In genomic region chr17:59097876-59098275, GRCh38 we compare ENCODE assay signal across 34 cellular contexts.
"Had no signal": no experiment of that assay in that cellular context is flagged by ENCODE, and none has a peak within 500 bp of the region (broad histone marks: within the 10 kb centered on the region; RNA-seq: fewer than 3 reads in every experiment).

No MANE protein-coding gene starts in this region.

- H3K4me3 ChIP-seq: ascending aorta, breast epithelium, cardiac muscle cell, coronary artery, dorsolateral prefrontal cortex, esophagus muscularis mucosa, gastrocnemius medialis, heart left ventricle had no signal

- H3K9me3 Mint-ChIP-seq: activated CD4-positive, alpha-beta memory T cell treated with anti-CD3 and anti-CD28 coated beads, Interleukin-2, amount 10 ng/mL, durations not matched to agents 7 days and 5 days; activated naive CD4-positive, alpha-beta T cell treated with anti-CD3 and anti-CD28 coated beads, Interleukin-2, amount 10 ng/mL, durations not matched to agents 7 days and 5 days; activated naive CD4-positive, alpha-beta T cell treated with anti-CD3 and anti-CD28 coated beads, Interleukin-2, amount 50 U/mL, for 72 hours; activated naive CD8-positive, alpha-beta T cell treated with anti-CD3 and anti-CD28 coated beads, Interleukin-2, amount 10 ng/mL, durations not matched to agents 7 days and 5 days; activated T-cell treated with anti-CD3 and anti-CD28 coated beads, Interleukin-2, amount 50 U/mL, for 24 hours; effector memory CD8-positive, alpha-beta T cell; WTC11 had no signal

- H3K4me1 ChIP-seq: breast epithelium had no signal

- H3K27me3 Mint-ChIP-seq: activated CD4-positive, alpha-beta memory T cell treated with anti-CD3 and anti-CD28 coated beads, Interleukin-2, amount 10 ng/mL, durations not matched to agents 7 days and 5 days; activated CD4-positive, alpha-beta T cell treated with anti-CD3 and anti-CD28 coated beads, Interleukin-2, amount 10 ng/mL, durations not matched to agents 7 days and 5 days; activated naive CD4-positive, alpha-beta T cell treated with anti-CD3 and anti-CD28 coated beads, Interleukin-2, amount 10 ng/mL, durations not matched to agents 7 days and 5 days; activated naive CD8-positive, alpha-beta T cell treated with anti-CD3 and anti-CD28 coated beads, Interleukin-2, amount 10 ng/mL, durations not matched to agents 7 days and 5 days; activated T-cell treated with anti-CD3 and anti-CD28 coated beads, Interleukin-2, amount 50 U/mL, for 24 hours; brain; dendritic cell treated with granulocyte-macrophage colony-stimulating factor and Interleukin-4, amounts not matched to agents 40 ng/mL and 50 ng/mL, for 4 days; effector memory CD8-positive, alpha-beta T cell had no signal

- DNase-seq: activated CD4-positive, alpha-beta memory T cell treated with anti-CD3 and anti-CD28 coated beads, Interleukin-2, amount 10 ng/mL, durations not matched to agents 7 days and 5 days; activated CD4-positive, alpha-beta T cell treated with anti-CD3 and anti-CD28 coated beads for 1 hour; activated CD4-positive, alpha-beta T cell treated with anti-CD3 and anti-CD28 coated beads for 4 hours; activated CD4-positive, alpha-beta T cell treated with anti-CD3 and anti-CD28 coated beads, Interleukin-2, amount 10 ng/mL, durations not matched to agents 7 days and 5 days; activated CD4-positive, alpha-beta T cell treated with anti-CD3 and anti-CD28 coated beads, Interleukin-2, amount 50 U/mL, for 4 hours; activated CD8-positive, alpha-beta memory T cell treated with anti-CD3 and anti-CD28 coated beads, Interleukin-2, amount 50 U/mL, for 48 hours; activated gamma-delta T cell; activated naive CD4-positive, alpha-beta T cell; activated naive CD4-positive, alpha-beta T cell treated with anti-CD3 and anti-CD28 coated beads, Interleukin-2, amount 10 ng/mL, durations not matched to agents 7 days and 5 days; activated naive CD8-positive, alpha-beta T cell treated with anti-CD3 and anti-CD28 coated beads, Interleukin-2, amount 10 ng/mL, durations not matched to agents 7 days and 5 days; activated T-cell treated with anti-CD3 and anti-CD28 coated beads for 4 hours; activated T-cell treated with anti-CD3 and anti-CD28 coated beads, Interleukin-2, amount 50 U/mL, for 24 hours; central memory CD4-positive, alpha-beta T cell; dorsolateral prefrontal cortex; effector CD4-positive, alpha-beta T cell; effector memory CD8-positive, alpha-beta T cell; erythroblast; foreskin keratinocyte; gastrocnemius medialis; glutamatergic neuron; heart left ventricle; T-helper 1 cell; T-helper 2 cell had no signal

- H3K27ac ChIP-seq: ascending aorta, breast epithelium, cardiac muscle cell, coronary artery, dorsolateral prefrontal cortex, esophagus muscularis mucosa, foreskin keratinocyte, gastrocnemius medialis, heart left ventricle, VCaP had no signal

- H3K27ac Mint-ChIP-seq: activated CD4-positive, alpha-beta memory T cell treated with anti-CD3 and anti-CD28 coated beads, Interleukin-2, amount 10 ng/mL, durations not matched to agents 7 days and 5 days; activated CD4-positive, alpha-beta T cell treated with anti-CD3 and anti-CD28 coated beads, Interleukin-2, amount 10 ng/mL, durations not matched to agents 7 days and 5 days; activated naive CD8-positive, alpha-beta T cell treated with anti-CD3 and anti-CD28 coated beads, Interleukin-2, amount 10 ng/mL, durations not matched to agents 7 days and 5 days; activated T-cell treated with anti-CD3 and anti-CD28 coated beads, Interleukin-2, amount 50 U/mL, for 24 hours; activated T-helper 1 cell treated with anti-CD3 and anti-CD28 coated beads, Interleukin-12 subunit alpha, Interleukin-12 subunit beta, Interleukin-2, Interleukin-4 antibody, amounts not matched to agents 30 ng/mL and 10 ng/mL and 1 ng/mL, durations not matched to agents 14 hours and 24 hours and 36 hours; brain; dendritic cell treated with granulocyte-macrophage colony-stimulating factor and Interleukin-4, amounts not matched to agents 40 ng/mL and 50 ng/mL, for 4 days; effector memory CD8-positive, alpha-beta T cell; WTC11 had no signal

- H3K4me1 Mint-ChIP-seq: WTC11 had no signal

- H3K9me3 ChIP-seq: ascending aorta, breast epithelium, esophagus muscularis mucosa, gastrocnemius medialis had no signal

- H3K27me3 ChIP-seq: ascending aorta, breast epithelium, cardiac muscle cell, dorsolateral prefrontal cortex, esophagus muscularis mucosa, foreskin keratinocyte, gastrocnemius medialis, heart left ventricle had no signal

- H3K4me3 Mint-ChIP-seq: activated CD4-positive, alpha-beta memory T cell treated with anti-CD3 and anti-CD28 coated beads, Interleukin-2, amount 10 ng/mL, durations not matched to agents 7 days and 5 days; activated CD4-positive, alpha-beta T cell treated with anti-CD3 and anti-CD28 coated beads, Interleukin-2, amount 10 ng/mL, durations not matched to agents 7 days and 5 days; activated naive CD4-positive, alpha-beta T cell treated with anti-CD3 and anti-CD28 coated beads, Interleukin-2, amount 10 ng/mL, durations not matched to agents 7 days and 5 days; activated naive CD8-positive, alpha-beta T cell treated with anti-CD3 and anti-CD28 coated beads, Interleukin-2, amount 10 ng/mL, durations not matched to agents 7 days and 5 days; activated T-cell treated with anti-CD3 and anti-CD28 coated beads, Interleukin-2, amount 50 U/mL, for 24 hours; activated T-helper 1 cell treated with anti-CD3 and anti-CD28 coated beads, Interleukin-12 subunit alpha, Interleukin-12 subunit beta, Interleukin-2, Interleukin-4 antibody, amounts not matched to agents 30 ng/mL and 10 ng/mL and 1 ng/mL, durations not matched to agents 14 hours and 24 hours and 36 hours; brain; dendritic cell treated with granulocyte-macrophage colony-stimulating factor and Interleukin-4, amounts not matched to agents 40 ng/mL and 50 ng/mL, for 4 days; effector memory CD8-positive, alpha-beta T cell; WTC11 had no signal

- H3K36me3 ChIP-seq: breast epithelium, cardiac muscle cell, gastrocnemius medialis had no signal

- ATAC-seq: activated naive CD4-positive, alpha-beta T cell treated with anti-CD3 and anti-CD28 coated beads, Interleukin-2, amount 50 U/mL, for 72 hours; effector memory CD8-positive, alpha-beta T cell; foreskin keratinocyte; gastrocnemius medialis; heart left ventricle; WTC11 had no signal
